Comparison of ENCODE assay signal across 23 cellular contexts in the genomic region with DNA sequence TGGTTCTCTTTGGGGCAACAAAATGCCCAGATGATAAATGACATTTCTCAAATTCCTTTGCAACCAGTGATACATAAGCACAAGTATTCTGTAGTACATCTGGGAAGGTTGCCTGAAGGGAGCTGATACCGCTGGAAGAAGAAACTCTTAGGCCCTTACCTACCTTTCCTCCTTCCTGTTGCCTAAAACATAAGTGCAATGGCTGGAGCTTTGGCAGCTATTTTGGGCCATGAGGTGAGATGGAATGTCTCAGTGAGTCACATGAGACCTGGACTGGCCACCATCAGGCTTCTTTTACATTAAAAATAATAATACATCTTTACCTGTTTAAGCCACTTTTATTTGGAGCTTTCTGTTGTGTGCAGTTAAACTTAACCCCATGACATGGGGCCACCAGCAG. TPM values are rescaled to one million over a fixed set of nuclear protein-coding genes. Genes with fewer than 3 reads are reported as not detected.
A peak's percentile ranks its signal among the peaks of the same experiment; 100 is the strongest.
DNase-seq lines count a peak whose midpoint lies in the region; ATAC-seq, FAIRE-seq and TF ChIP-seq lines count a peak whose summit lies in the region.
"Had no signal": no experiment of that assay in that cellular context is flagged by ENCODE, and none has a peak within 500 bp of the region (broad histone marks: within the 10 kb centered on the region; RNA-seq: fewer than 3 reads in every experiment).

No MANE protein-coding gene starts in this region.

- no peak overlapping the region for H3K14ac ChIP-seq in H1 (ENCODE audit: insufficient read length)

- H3K27me3 ChIP-seq in H1 (replicated peaks in 1 of 4; ENCODE audit: control insufficient read depth in 3 of 4, extremely low read depth in 1 of 4, insufficient read depth in 3 of 4, low read length in 3 of 4) (no peaks in the 10 kb centered on the region; a peak in 1 of 7 replicates), prostate gland (replicated peaks; ENCODE audit: insufficient read depth) (no peaks in the 10 kb centered on the region)

- H3K9me3 Mint-ChIP-seq in WTC11 = peaks cover 10% of the 10 kb centered on the region

- H2BK120ac ChIP-seq in H1 (replicated peaks; ENCODE audit: low read depth, low read length) = no peak overlapping the region

- H3K18ac ChIP-seq in H1 (ENCODE audit: extremely low read depth, low read length) = no peak overlapping the region

- TF ChIP-seq RAD21 in H1 (IDR thresholded peaks at IDR 0.05 in 1 of 2, conservative IDR thresholded peaks at IDR 0.05 in 1 of 2; ENCODE audit: low read depth in 2 of 2, low read length in 2 of 2) = no peak

- POLR2A ChIA-PET in WTC11 (lab: Charles Lee) = no interaction called here
- POLR2A ChIA-PET in H1 (lab: Charles Lee; ENCODE audit: partially characterized antibody) = interaction anchor here (1.6 kb wide), 1 partner anchor 17 kb away, joined by 5 read pairs; no protein-coding TSS in a partner anchor

- H3K4me1 ChIP-seq in H1 (replicated peaks in 1 of 4; ENCODE audit: control insufficient read depth in 3 of 4, insufficient read depth in 4 of 4, low read length in 3 of 4) = no peaks in the 10 kb centered on the region
- H3K4me1 ChIP-seq in prostate gland (replicated peaks) = no peaks in the 10 kb centered on the region

- no peaks in the 10 kb centered on the region for H3K9me3 ChIP-seq in H1 (ENCODE audit: insufficient read depth in 2 of 2, low read depth in 1 of 2, low read length in 1 of 2)
- no peaks in the 10 kb centered on the region for H3K9me3 ChIP-seq in prostate gland

- no peak overlapping the region for H3K4me3 ChIP-seq in H1 (ENCODE audit: extremely low read depth in 1 of 4, insufficient read depth in 2 of 4, low read depth in 3 of 4, low read length in 4 of 4)
- H3K4me3 ChIP-seq in prostate gland = no peak overlapping the region

- H2BK5ac ChIP-seq in H1 (ENCODE audit: low read depth, low read length) = no peak overlapping the region

- DNase-seq in A172 (ENCODE audit: low spot score) (peak; percentile 39), WTC11 (ENCODE audit: low spot score) (no peak), H1 (ENCODE audit: low read depth in 1 of 2, low spot score in 2 of 2) (no peak), posterior vena cava (ENCODE audit: low spot score) (peak; percentile 1), SKM-1 treated with dmso at 0.1 percent for 144 hours (lab: John Stamatoyannopoulos, UW; ENCODE audit: unreplicated experiment) (no peak), prostate gland (ENCODE audit: low spot score) (no peak)
- DNase-seq: 8988T; C1 segment of cervical spinal cord; Calu3; CD4-positive, alpha-beta memory T cell; COR-L47; DMS53; DMS79 treated with DMSO at 0.1 percent for 48 hours; GF-D8; GOT3; H7; HCEC 1CT had no signal

- H3K27me3 Mint-ChIP-seq in WTC11 (ENCODE audit: low read depth) = peaks cover 17% of the 10 kb centered on the region

- no peak for FAIRE-seq in H1 (lab: Jason Lieb, UNC)
- FAIRE-seq: GM12891, GM18507 had no signal

- TF ChIP-seq CTCF in WTC11 (IDR thresholded peaks at IDR 0.05) = no peak
- TF ChIP-seq CTCF in H1 (IDR thresholded peaks at IDR 0.05; ENCODE audit: control extremely low read depth in 1 of 3, insufficient read depth in 1 of 3, low read depth in 1 of 3, low read length in 3 of 3) = no peak
- TF ChIP-seq CTCF in prostate gland (IDR thresholded peaks at IDR 0.05) = no peak

- H4K8ac ChIP-seq in H1 (ENCODE audit: extremely low read depth, insufficient read depth, low read length) = no peak overlapping the region

- CTCF ChIA-PET in WTC11 (lab: Charles Lee) (interaction anchor here (1.1 to 1.4 kb wide), 2 partner anchors 20 to 29 kb away, joined by 3 to 4 read pairs; no protein-coding TSS in a partner anchor), H1 (lab: Charles Lee; ENCODE audit: partially characterized antibody) (interaction anchor here (0.7 to 9.8 kb wide), 4 partner anchors 9 to 200 kb away, joined by 3 to 87 read pairs (median 4); no protein-coding TSS in a partner anchor)

- H3K79me1 ChIP-seq in H1 (ENCODE audit: low read depth, low read length) = no peaks in the 10 kb centered on the region

- H2AFZ ChIP-seq in H1 (ENCODE audit: low read length) = no peak overlapping the region

- ATAC-seq in WTC11 = no peak
- ATAC-seq in GM21423 (IDR thresholded peaks at IDR 0.05; ENCODE audit: unreplicated experiment) = no peak

- intact Hi-C loops in posterior vena cava (cut with DNase I) = no loop called here
- intact Hi-C loops in prostate gland (cut with DNase I) = no loop called here

- H3K27ac Mint-ChIP-seq in WTC11 = no peak overlapping the region
- H3K27ac Mint-ChIP-seq: CD4-positive, alpha-beta memory T cell had no signal

- H3K36me3 ChIP-seq in H1 (ENCODE audit: control insufficient read depth in 2 of 4, insufficient read depth in 4 of 4, low read length in 3 of 4) (no peaks in the 10 kb centered on the region), prostate gland (no peaks in the 10 kb centered on the region)

- TF ChIP-seq EP300 in H1 (IDR thresholded peaks at IDR 0.05; ENCODE audit: borderline replicate concordance in 1 of 2, low read depth in 2 of 2, low read length in 2 of 2) = no peak

- H4K91ac ChIP-seq in H1 (replicated peaks; ENCODE audit: insufficient read length, low read length) = no peak overlapping the region

- H3K4me1 Mint-ChIP-seq in WTC11 = no peaks in the 10 kb centered on the region
- H3K4me1 Mint-ChIP-seq: CD4-positive, alpha-beta memory T cell had no signal

- no peak overlapping the region for H2AK5ac ChIP-seq in H1 (ENCODE audit: low read depth, low read length)

- no peak overlapping the region for H2BK20ac ChIP-seq in H1 (ENCODE audit: low read length)

- H3K23ac ChIP-seq in H1 (ENCODE audit: insufficient read length) = no peak overlapping the region

- H3K23me2 ChIP-seq in H1 (ENCODE audit: low read depth, low read length) = no peaks in the 10 kb centered on the region

- H4K20me1 ChIP-seq in H1 (replicated peaks in 1 of 2; ENCODE audit: control insufficient read depth in 1 of 2, insufficient read depth in 2 of 2, low read length in 2 of 2) = no peaks in the 10 kb centered on the region

- H3K4me2 ChIP-seq in H1 (ENCODE audit: insufficient read depth in 1 of 2, low read depth in 2 of 2, low read length in 2 of 2) = no peak overlapping the region

- H3K27ac ChIP-seq in H1 (ENCODE audit: low read depth, low read length) = no peak overlapping the region
- no peak overlapping the region for H3K27ac ChIP-seq in prostate gland

- no peak overlapping the region for H3K4ac ChIP-seq in H1 (replicated peaks; ENCODE audit: insufficient read length, low read depth, low read length)

- no peak overlapping the region for H4K5ac ChIP-seq in H1 (ENCODE audit: insufficient read length, low read depth, low read length)

- no peak for TF ChIP-seq POLR2A in H1 (IDR thresholded peaks at IDR 0.05; ENCODE audit: control extremely low read depth in 1 of 2, low read depth in 2 of 2, low read length in 2 of 2)
- TF ChIP-seq POLR2A in prostate gland (IDR thresholded peaks at IDR 0.05) = no peak

- no peaks in the 10 kb centered on the region for H3K79me2 ChIP-seq in H1 (ENCODE audit: control insufficient read depth in 1 of 2, insufficient read depth in 2 of 2, low read length in 2 of 2)

- no peak overlapping the region for H3K56ac ChIP-seq in H1 (replicated peaks; ENCODE audit: insufficient read length, low read depth, low read length)

- H2BK15ac ChIP-seq in H1 (ENCODE audit: low read length) = no peak overlapping the region

- H3K9ac ChIP-seq in H1 (replicated peaks in 1 of 4; ENCODE audit: extremely low read depth in 1 of 4, low read depth in 3 of 4, low read length in 3 of 4) = no peak overlapping the region

- no peaks in the 10 kb centered on the region for H3K36me3 Mint-ChIP-seq in WTC11

- no peak overlapping the region for H3K4me3 Mint-ChIP-seq in WTC11
- H3K4me3 Mint-ChIP-seq: CD4-positive, alpha-beta memory T cell had no signal

- no peak overlapping the region for H2BK12ac ChIP-seq in H1 (ENCODE audit: low read depth, low read length)

- 90% methylated on average over 1 of the region's 1 CpG; no CpG with 5 or more reads in 1 of the 2 experiments for WGBS in H1 (ENCODE audit: extremely low coverage in 1 of 2, insufficient coverage in 1 of 2, insufficient read length in 1 of 2, insufficient replicate concordance in 2 of 2, low coverage in 1 of 2, low lambda C conversion rate in 2 of 2, missing lambda C conversion rate in 1 of 2), 2 experiments
- 96% methylated on average over 1 of the region's 1 CpG for WGBS in prostate gland

TF ChIP-seq in WTC11, 78 proteins besides CTCF, POLR2A, EP300 and RAD21 (continues in another document):
- TF ChIP-seq GTF2I (CRISPR knock-in tag; conservative IDR thresholded peaks at IDR 0.05) = peak; percentile 88

TF ChIP-seq in H1, 55 proteins besides CTCF, POLR2A, EP300 and RAD21 (continues in another document):
- TF ChIP-seq SIRT6 (IDR thresholded peaks at IDR 0.05; ENCODE audit: low read length) = no peak
- TF ChIP-seq HDAC2 (IDR thresholded peaks at IDR 0.05; ENCODE audit: borderline replicate concordance in 1 of 2, low read depth in 2 of 2, low read length in 2 of 2) = peak in 1 of 2 experiments; percentile 61; a peak in 1 of 4 replicates
- TF ChIP-seq POLR2AphosphoS5 (IDR thresholded peaks at IDR 0.05; ENCODE audit: low read depth, low read length) = no peak

RNA-seq across cellular contexts. Expression of gene ADGRD2, which starts 11.2 kb away (rescaled TPM):
- total RNA-seq in A172 (2014; rRNA removed; shearing (Covaris generic)) = not detected in 2 replicates
- 0.61 to 1.6 TPM (median 1.3 TPM) in 3 replicates for total RNA-seq in WTC11 (2021)
- total RNA-seq in H1 (2021; fragmentation: NEBNext Ultra II Directional; extraction: Animal tissue kit (Norgen Biotek cat#: 25700)) = 1.1 and 1.4 TPM in 2 replicates
- 0.41 and 1.2 TPM in 2 replicates for polyA plus RNA-seq in H1 (2011; rRNA removed)
- polyA plus RNA-seq in H1 (2011; cell fraction: cytosol; rRNA removed) = 0.97 TPM
- 6.4 TPM for polyA plus RNA-seq in H1 (2011; cell fraction: nucleus; rRNA removed)
- polyA plus RNA-seq in H1 (2012, experiment 1 of 2) = 0.18 to 1.4 TPM (median 0.68 TPM) in 4 replicates
- polyA plus RNA-seq in H1 (2012, experiment 2 of 2) = 0.13 TPM
- 0.36 TPM for polyA plus RNA-seq in H1 (2013, experiment 1 of 2)
- polyA plus RNA-seq in H1 (2013, experiment 2 of 2) = 0.42 TPM
- polyA minus RNA-seq in H1 (2011; rRNA and poly(A)+ RNA removed) = 0.32 and 2.0 TPM in 2 replicates
- polyA minus RNA-seq in H1 (2011; cell fraction: cytosol; rRNA and poly(A)+ RNA removed) = 2.3 TPM
- 4.8 TPM for polyA minus RNA-seq in H1 (2011; cell fraction: nucleus; rRNA and poly(A)+ RNA removed)
- not detected for total RNA-seq in posterior vena cava
- total RNA-seq in prostate gland = 1 to 10 TPM; 1.0 to 4.0 TPM
- total RNA-seq: A673; Calu3; CD4-positive, alpha-beta memory T cell; G401; H7 had no signal
- polyA plus RNA-seq: BJ; CD4-positive, alpha-beta memory T cell had no signal

RNA-seq across cellular contexts. Expression of gene PSMB7, which starts 23.8 kb away (rescaled TPM):
- total RNA-seq in A172 (2014; rRNA removed; shearing (Covaris generic)) = 609 and 677 TPM in 2 replicates
- total RNA-seq in WTC11 (2021) = 160 to 187 TPM (median 164 TPM) in 3 replicates
- 219 and 222 TPM in 2 replicates for total RNA-seq in H1 (2021; fragmentation: NEBNext Ultra II Directional; extraction: Animal tissue kit (Norgen Biotek cat#: 25700))
- polyA plus RNA-seq in H1 (2011; rRNA removed) = 213 and 357 TPM in 2 replicates
- polyA plus RNA-seq in H1 (2011; cell fraction: cytosol; rRNA removed) = 297 TPM
- 129 TPM for polyA plus RNA-seq in H1 (2011; cell fraction: nucleus; rRNA removed)
- 339 to 357 TPM (median 351 TPM) in 4 replicates for polyA plus RNA-seq in H1 (2012, experiment 1 of 2)
- 227 TPM for polyA plus RNA-seq in H1 (2012, experiment 2 of 2)
- 173 TPM for polyA plus RNA-seq in H1 (2013, experiment 1 of 2)
- polyA plus RNA-seq in H1 (2013, experiment 2 of 2) = 175 TPM
- 273 and 298 TPM in 2 replicates for polyA minus RNA-seq in H1 (2011; rRNA and poly(A)+ RNA removed)
- polyA minus RNA-seq in H1 (2011; cell fraction: cytosol; rRNA and poly(A)+ RNA removed) = 106 TPM
- 89.9 TPM for polyA minus RNA-seq in H1 (2011; cell fraction: nucleus; rRNA and poly(A)+ RNA removed)
- 10 to 100 TPM; 79.1 to 89.1 TPM for total RNA-seq in posterior vena cava
- 100 to 1,000 TPM; 150 to 158 TPM for total RNA-seq in prostate gland

Comparison
In these comparisons a context has a peak if more than half of its experiments do, and no peak if none do; other contexts are left out.
1. DNase-seq: peak in A172 (single experiment) and posterior vena cava (single experiment); none in WTC11 (single experiment), H1 (0 of 2), SKM-1 treated with dmso at 0.1 percent for 144 hours (single experiment) and prostate gland (single experiment).